ENCODE assay signal across 24 cellular contexts in genomic region chr1:41246568-41246967, GRCh38.
"Had no signal": no experiment of that assay in that cellular context is flagged by ENCODE, and none has a peak within 500 bp of the region (broad histone marks: within the 10 kb centered on the region; RNA-seq: fewer than 3 reads in every experiment).

No MANE protein-coding gene starts in this region.

- H3K36me3 Mint-ChIP-seq: activated naive CD8-positive, alpha-beta T cell had no signal

- H3K4me3 ChIP-seq: body of pancreas, colonic mucosa, esophagus squamous epithelium, left ventricle myocardium inferior, mucosa of descending colon, ovary, psoas muscle, spleen, tibial nerve had no signal

- DNase-seq: activated CD4-positive, alpha-beta T cell treated with anti-CD3 and anti-CD28 coated beads for 48 hours; activated CD4-positive, alpha-beta T cell treated with anti-CD3 and anti-CD28 coated beads, Interleukin-2, amount 50 U/mL, for 48 hours; activated CD8-positive, alpha-beta memory T cell treated with anti-CD3 and anti-CD28 coated beads for 24 hours; activated effector memory CD4-positive, alpha-beta T cell treated with Interleukin-2 at 50 U/mL for 16 hours; activated naive CD4-positive, alpha-beta T cell treated with Interleukin-2 at 50 U/mL for 16 hours; anterior cingulate cortex; body of pancreas; cerebellar nuclear complex; colonic mucosa; effector CD8-positive, alpha-beta T cell; esophagus squamous epithelium; foreskin melanocyte; islet precursor cell; left ventricle myocardium inferior; mucosa of descending colon; nephron progenitor cell; ovary; psoas muscle; spleen; stimulated activated naive CD4-positive, alpha-beta T cell had no signal

- H3K36me3 ChIP-seq: colonic mucosa, esophagus squamous epithelium, left ventricle myocardium inferior, ovary, spleen, tibial nerve had no signal

- H3K27ac Mint-ChIP-seq: activated naive CD8-positive, alpha-beta T cell; nephron progenitor cell had no signal

- H3K27me3 ChIP-seq: body of pancreas, colonic mucosa, esophagus squamous epithelium, ovary, spleen, tibial nerve had no signal

- H3K4me1 ChIP-seq: psoas muscle had no signal

- H3K27ac ChIP-seq: colonic mucosa, epithelial cell of prostate, esophagus squamous epithelium, left ventricle myocardium inferior, ovary, psoas muscle, spleen, tibial nerve, VCaP had no signal

- H3K4me3 Mint-ChIP-seq: activated naive CD8-positive, alpha-beta T cell; nephron progenitor cell had no signal

- H3K9me3 ChIP-seq: body of pancreas, colonic mucosa, esophagus squamous epithelium, mucosa of descending colon, ovary, psoas muscle, spleen had no signal
